17 cellular contexts compared by ENCODE assay signal in genomic region chr9:84137968-84138367, GRCh38.
DNase-seq lines count a peak whose midpoint lies in the region; ATAC-seq and TF ChIP-seq lines count a peak whose summit lies in the region.
"Had no signal": no experiment of that assay in that cellular context is flagged by ENCODE, and none has a peak within 500 bp of the region (broad histone marks: within the 10 kb centered on the region; RNA-seq: fewer than 3 reads in every experiment).

No MANE protein-coding gene starts in this region.

- H3K27me3 ChIP-seq in Peyer's patch (no peaks in the 10 kb centered on the region), sigmoid colon (peaks cover 9 to 33% (median 27%) of the 10 kb centered on the region in 3 donors)
- H3K27me3 ChIP-seq: colonic mucosa had no signal

- H3K27ac ChIP-seq in Peyer's patch (peak overlapping the region in 1 of 4 donors; percentile 35), sigmoid colon (no peak overlapping the region)
- H3K27ac ChIP-seq: colonic mucosa had no signal

- H3K9me3 ChIP-seq in Peyer's patch (no peaks in the 10 kb centered on the region), sigmoid colon (no peaks in the 10 kb centered on the region)
- H3K9me3 ChIP-seq: colonic mucosa, transverse colon had no signal

- TF ChIP-seq CTCF in Peyer's patch (IDR thresholded peaks at IDR 0.05) (peak in 1 of 6 experiments; percentile 10), GM10248 (IDR thresholded peaks at IDR 0.05; ENCODE audit: control extremely low read depth, extremely low read depth, low read depth, missing control alignments) (no peak), sigmoid colon (IDR thresholded peaks at IDR 0.05) (no peak)

- TF ChIP-seq POLR2A in Peyer's patch (IDR thresholded peaks at IDR 0.05) (no peak), sigmoid colon (IDR thresholded peaks at IDR 0.05) (no peak)

- peak; percentile 72 for ATAC-seq in esophagus mucosa
- ATAC-seq: activated CD4-positive, CD25-positive, alpha-beta regulatory T cell treated with anti-CD3 and anti-CD28 coated beads, Interleukin-2, amount 50 U/mL, for 24 hours; stimulated activated naive B cell treated with anti-CD40 and anti-IgM and Interleukin-4, amounts not matched to agents 10 μg/mL and 1 μg/mL and 100 μg/mL, for 72 hours; T-helper 17 cell had no signal

- no peak overlapping the region for H3K4me3 ChIP-seq in Peyer's patch
- no peak overlapping the region for H3K4me3 ChIP-seq in sigmoid colon
- H3K4me3 ChIP-seq: colonic mucosa, transverse colon had no signal

- H3K36me3 ChIP-seq in Peyer's patch (no peaks in the 10 kb centered on the region), sigmoid colon (no peaks in the 10 kb centered on the region)
- H3K36me3 ChIP-seq: colonic mucosa, transverse colon had no signal

- TF ChIP-seq EP300 in sigmoid colon (IDR thresholded peaks at IDR 0.05), result no peak

- H3K4me1 ChIP-seq in Peyer's patch (peaks cover 0 to 38% (median 2%) of the 10 kb centered on the region in 4 donors), sigmoid colon (peaks cover 0 to 15% (median 8%) of the 10 kb centered on the region in 4 donors)
- H3K4me1 ChIP-seq: colonic mucosa had no signal

- POLR2A ChIA-PET in GM10248 (lab: Yijun Ruan, JAX), result no interaction called here

- DNase-seq in NCI-H1436 (lab: John Stamatoyannopoulos, UW) (peak; percentile 40), NCI-H1436 treated with DMSO at 0.1 percent for 48 hours (lab: John Stamatoyannopoulos, UW) (no peak), Peyer's patch (peak in 2 of 3 donors; percentile 57 to 65), renal cortical epithelial cell (ENCODE audit: low read depth) (peak; percentile 88), GM10248 (ENCODE audit: extremely low spot score) (no peak), NCI-H524 (lab: John Stamatoyannopoulos, UW) (no peak), sigmoid colon (no peak)
- DNase-seq: activated effector memory CD4-positive, alpha-beta T cell treated with anti-CD3 and anti-CD28 coated beads, Interleukin-2, amount 50 U/mL, for 16 hours; colonic mucosa; mesendoderm; NCI-H1048; NK-92 treated with Interleukin-12 subunit alpha and Interleukin-12 subunit beta, amount 100 ng/mL, for 24 hours; stimulated activated naive B cell treated with anti-CD40 and anti-IgM and Interleukin-4, amounts not matched to agents 10 μg/mL and 1 μg/mL and 100 μg/mL, for 72 hours; T-helper 17 cell; transverse colon had no signal

- intact Hi-C loops in sigmoid colon (cut with DNase I), result no loop called here

- CTCF ChIA-PET in GM10248 (lab: Yijun Ruan, JAX), result interaction anchor here (1.2 to 2.2 kb wide), 3 partner anchors 8 to 71 kb away, joined by 3 to 7 read pairs (median 4); no protein-coding TSS in a partner anchor

- 76 to 95% methylated on average over 2 of the region's 2 CpGs for WGBS in sigmoid colon, 2 donors

Comparison
In these comparisons a context has a peak if more than half of its experiments do, and no peak if none do; other contexts are left out.
1. DNase-seq: peak in NCI-H1436 (single experiment), Peyer's patch (2 of 3) and renal cortical epithelial cell (single experiment); none in NCI-H1436 treated with DMSO at 0.1 percent for 48 hours (single experiment), GM10248 (single experiment), NCI-H524 (0 of 2) and sigmoid colon (single experiment).